ENCODE assay signal across 23 cellular contexts in the genomic region with DNA sequence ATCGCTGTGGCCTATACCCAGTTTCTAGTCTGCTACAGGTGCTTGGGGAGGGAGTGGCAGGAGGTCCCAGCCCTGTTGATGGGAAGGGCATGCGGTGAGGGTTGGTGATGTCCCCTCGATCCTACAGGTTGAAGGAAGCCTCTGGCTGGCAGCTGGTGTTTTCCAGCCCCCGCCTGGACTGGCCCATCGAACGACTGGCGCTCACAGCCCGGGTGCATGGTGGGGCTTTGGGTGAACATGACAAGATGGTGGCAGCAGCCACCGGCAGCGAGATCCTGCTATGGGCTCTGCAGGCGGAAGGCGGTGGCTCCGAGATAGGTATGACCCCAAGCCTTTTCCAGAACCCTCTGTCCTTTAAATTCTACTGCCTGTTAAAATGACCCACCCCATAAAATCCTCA.
"Had no signal": no experiment of that assay in that cellular context is flagged by ENCODE, and none has a peak within 500 bp of the region (broad histone marks: within the 10 kb centered on the region; RNA-seq: fewer than 3 reads in every experiment).

No MANE protein-coding gene starts in this region.

- H3K36me3 ChIP-seq: ovary, prostate gland, uterus had no signal

- DNase-seq: activated CD4-positive, alpha-beta T cell treated with anti-CD3 and anti-CD28 coated beads, Interleukin-2, amount 50 U/mL, for 4 hours; activated CD8-positive, alpha-beta memory T cell treated with anti-CD3 and anti-CD28 coated beads for 24 hours; activated CD8-positive, alpha-beta memory T cell treated with anti-CD3 and anti-CD28 coated beads, Interleukin-2, amount 50 U/mL, for 4 hours; activated T-cell treated with anti-CD3 and anti-CD28 coated beads, Interleukin-2, amount 50 U/mL, for 24 hours; adrenal gland; central memory CD4-positive, alpha-beta T cell; dorsolateral prefrontal cortex; effector memory CD8-positive, alpha-beta T cell; esophagus squamous epithelium; gastrocnemius medialis; left cardiac atrium; mesendoderm; naive thymus-derived CD4-positive, alpha-beta T cell; ovary; stimulated activated CD4-positive, alpha-beta T cell treated with anti-CD3 and anti-CD28 coated beads, Interleukin-4, amount 100 ng/mL, for 1 hour; T1000; uterus had no signal

- H3K9me3 ChIP-seq: adrenal gland, esophagus squamous epithelium, gastrocnemius medialis, ovary, prostate gland, tibial nerve, uterus had no signal

- H3K27me3 ChIP-seq: adrenal gland, dorsolateral prefrontal cortex, esophagus squamous epithelium, gastrocnemius medialis, ovary, tibial nerve, uterus had no signal

- H3K4me3 ChIP-seq: adrenal gland, dorsolateral prefrontal cortex, esophagus squamous epithelium, gastrocnemius medialis, ovary, prostate gland, tibial nerve, uterus had no signal

- ATAC-seq: activated naive CD4-positive, alpha-beta T cell treated with anti-CD3 and anti-CD28 coated beads, Interleukin-2, amount 50 U/mL, for 72 hours; activated T-helper 17 cell treated with anti-CD3 and anti-CD28 coated beads, Interleukin-2, amount 50 U/mL, for 72 hours; effector memory CD8-positive, alpha-beta T cell; gastrocnemius medialis; left cardiac atrium; WTC11 had no signal

- H3K9me3 Mint-ChIP-seq: activated naive CD4-positive, alpha-beta T cell treated with anti-CD3 and anti-CD28 coated beads, Interleukin-2, amount 50 U/mL, for 72 hours; activated T-cell treated with anti-CD3 and anti-CD28 coated beads, Interleukin-2, amount 50 U/mL, for 24 hours; activated T-helper 17 cell treated with anti-CD3 and anti-CD28 coated beads, Interleukin-2, amount 50 U/mL, for 72 hours; effector memory CD8-positive, alpha-beta T cell; naive thymus-derived CD4-positive, alpha-beta T cell; stimulated activated naive CD8-positive, alpha-beta T cell treated with anti-CD3 and anti-CD28 coated beads, Interleukin-15, Interleukin-2, amounts not matched to agents 100 ng/mL and 50 ng/mL, for 24 hours; WTC11 had no signal

- H3K27me3 Mint-ChIP-seq: activated T-cell treated with anti-CD3 and anti-CD28 coated beads, Interleukin-2, amount 50 U/mL, for 24 hours; activated T-helper 17 cell treated with anti-CD3 and anti-CD28 coated beads, Interleukin-2, amount 50 U/mL, for 72 hours; effector memory CD8-positive, alpha-beta T cell; naive thymus-derived CD4-positive, alpha-beta T cell; stimulated activated naive CD8-positive, alpha-beta T cell treated with anti-CD3 and anti-CD28 coated beads, Interleukin-15, Interleukin-2, amounts not matched to agents 100 ng/mL and 50 ng/mL, for 24 hours had no signal

- H3K4me3 Mint-ChIP-seq: activated T-cell treated with anti-CD3 and anti-CD28 coated beads, Interleukin-2, amount 50 U/mL, for 24 hours; activated T-helper 17 cell treated with anti-CD3 and anti-CD28 coated beads, Interleukin-2, amount 50 U/mL, for 72 hours; effector memory CD8-positive, alpha-beta T cell; naive thymus-derived CD4-positive, alpha-beta T cell; stimulated activated naive CD8-positive, alpha-beta T cell treated with anti-CD3 and anti-CD28 coated beads, Interleukin-15, Interleukin-2, amounts not matched to agents 100 ng/mL and 50 ng/mL, for 24 hours; WTC11 had no signal

- H3K27ac Mint-ChIP-seq: activated naive CD4-positive, alpha-beta T cell treated with anti-CD3 and anti-CD28 coated beads, Interleukin-2, amount 50 U/mL, for 72 hours; activated T-cell treated with anti-CD3 and anti-CD28 coated beads, Interleukin-2, amount 50 U/mL, for 24 hours; activated T-helper 17 cell treated with anti-CD3 and anti-CD28 coated beads, Interleukin-2, amount 50 U/mL, for 72 hours; stimulated activated naive CD8-positive, alpha-beta T cell treated with anti-CD3 and anti-CD28 coated beads, Interleukin-15, Interleukin-2, amounts not matched to agents 100 ng/mL and 50 ng/mL, for 24 hours; WTC11 had no signal

- H3K4me1 ChIP-seq: prostate gland, uterus had no signal

- H3K27ac ChIP-seq: dorsolateral prefrontal cortex, gastrocnemius medialis, ovary, prostate gland, tibial nerve, uterus had no signal
